Comparison of ENCODE assay signal across 1 cellular context in the genomic region with DNA sequence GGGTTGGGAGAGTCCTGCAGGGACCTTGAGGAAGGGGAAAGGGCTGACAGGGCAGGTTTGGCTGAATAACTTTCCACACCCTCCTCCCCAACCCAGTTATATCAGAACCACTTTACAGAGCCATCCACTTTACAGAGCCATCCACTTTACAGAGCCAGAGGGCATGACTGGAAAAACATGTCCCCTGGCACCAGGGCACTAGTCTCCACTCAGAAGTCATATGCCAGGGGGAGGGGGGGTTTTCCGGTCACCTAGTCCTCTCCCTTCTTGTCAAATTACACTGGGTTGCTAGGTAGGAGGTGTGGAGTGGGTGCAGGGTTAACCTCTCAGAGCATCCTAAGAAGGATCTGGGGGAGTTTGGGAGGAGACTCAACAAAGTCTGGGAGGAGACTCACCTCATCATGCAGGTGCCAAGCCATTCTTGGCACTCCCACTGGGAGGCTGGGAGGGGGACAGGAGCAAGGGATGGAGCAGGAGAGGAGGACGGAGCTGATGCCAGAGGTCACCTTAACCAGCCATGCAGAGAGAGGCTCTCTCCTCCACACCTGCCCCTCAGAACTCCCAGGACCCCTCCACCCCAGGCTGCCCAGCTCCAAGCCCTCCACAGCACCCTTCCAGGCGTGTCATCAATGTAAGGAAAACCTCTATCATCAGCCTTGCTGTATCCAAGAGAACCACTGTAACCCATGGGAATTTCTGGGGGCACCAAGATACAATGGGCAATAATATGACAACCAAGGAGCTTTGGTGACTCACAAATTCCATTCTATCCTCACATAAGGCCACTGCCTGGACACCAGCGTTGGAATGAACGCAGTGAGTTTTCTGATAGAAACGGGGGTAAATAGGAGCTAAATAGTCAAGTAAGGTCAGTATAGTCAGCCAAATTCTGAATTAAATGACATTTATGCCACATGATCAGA.
TF ChIP-seq lines count a peak whose summit lies in the region.

No MANE protein-coding gene starts in this region.

TF ChIP-seq in GM23338, 12 proteins besides CTCF, POLR2A, EP300 and RAD21 (continued from another document):
- TF ChIP-seq, protein P1, sequence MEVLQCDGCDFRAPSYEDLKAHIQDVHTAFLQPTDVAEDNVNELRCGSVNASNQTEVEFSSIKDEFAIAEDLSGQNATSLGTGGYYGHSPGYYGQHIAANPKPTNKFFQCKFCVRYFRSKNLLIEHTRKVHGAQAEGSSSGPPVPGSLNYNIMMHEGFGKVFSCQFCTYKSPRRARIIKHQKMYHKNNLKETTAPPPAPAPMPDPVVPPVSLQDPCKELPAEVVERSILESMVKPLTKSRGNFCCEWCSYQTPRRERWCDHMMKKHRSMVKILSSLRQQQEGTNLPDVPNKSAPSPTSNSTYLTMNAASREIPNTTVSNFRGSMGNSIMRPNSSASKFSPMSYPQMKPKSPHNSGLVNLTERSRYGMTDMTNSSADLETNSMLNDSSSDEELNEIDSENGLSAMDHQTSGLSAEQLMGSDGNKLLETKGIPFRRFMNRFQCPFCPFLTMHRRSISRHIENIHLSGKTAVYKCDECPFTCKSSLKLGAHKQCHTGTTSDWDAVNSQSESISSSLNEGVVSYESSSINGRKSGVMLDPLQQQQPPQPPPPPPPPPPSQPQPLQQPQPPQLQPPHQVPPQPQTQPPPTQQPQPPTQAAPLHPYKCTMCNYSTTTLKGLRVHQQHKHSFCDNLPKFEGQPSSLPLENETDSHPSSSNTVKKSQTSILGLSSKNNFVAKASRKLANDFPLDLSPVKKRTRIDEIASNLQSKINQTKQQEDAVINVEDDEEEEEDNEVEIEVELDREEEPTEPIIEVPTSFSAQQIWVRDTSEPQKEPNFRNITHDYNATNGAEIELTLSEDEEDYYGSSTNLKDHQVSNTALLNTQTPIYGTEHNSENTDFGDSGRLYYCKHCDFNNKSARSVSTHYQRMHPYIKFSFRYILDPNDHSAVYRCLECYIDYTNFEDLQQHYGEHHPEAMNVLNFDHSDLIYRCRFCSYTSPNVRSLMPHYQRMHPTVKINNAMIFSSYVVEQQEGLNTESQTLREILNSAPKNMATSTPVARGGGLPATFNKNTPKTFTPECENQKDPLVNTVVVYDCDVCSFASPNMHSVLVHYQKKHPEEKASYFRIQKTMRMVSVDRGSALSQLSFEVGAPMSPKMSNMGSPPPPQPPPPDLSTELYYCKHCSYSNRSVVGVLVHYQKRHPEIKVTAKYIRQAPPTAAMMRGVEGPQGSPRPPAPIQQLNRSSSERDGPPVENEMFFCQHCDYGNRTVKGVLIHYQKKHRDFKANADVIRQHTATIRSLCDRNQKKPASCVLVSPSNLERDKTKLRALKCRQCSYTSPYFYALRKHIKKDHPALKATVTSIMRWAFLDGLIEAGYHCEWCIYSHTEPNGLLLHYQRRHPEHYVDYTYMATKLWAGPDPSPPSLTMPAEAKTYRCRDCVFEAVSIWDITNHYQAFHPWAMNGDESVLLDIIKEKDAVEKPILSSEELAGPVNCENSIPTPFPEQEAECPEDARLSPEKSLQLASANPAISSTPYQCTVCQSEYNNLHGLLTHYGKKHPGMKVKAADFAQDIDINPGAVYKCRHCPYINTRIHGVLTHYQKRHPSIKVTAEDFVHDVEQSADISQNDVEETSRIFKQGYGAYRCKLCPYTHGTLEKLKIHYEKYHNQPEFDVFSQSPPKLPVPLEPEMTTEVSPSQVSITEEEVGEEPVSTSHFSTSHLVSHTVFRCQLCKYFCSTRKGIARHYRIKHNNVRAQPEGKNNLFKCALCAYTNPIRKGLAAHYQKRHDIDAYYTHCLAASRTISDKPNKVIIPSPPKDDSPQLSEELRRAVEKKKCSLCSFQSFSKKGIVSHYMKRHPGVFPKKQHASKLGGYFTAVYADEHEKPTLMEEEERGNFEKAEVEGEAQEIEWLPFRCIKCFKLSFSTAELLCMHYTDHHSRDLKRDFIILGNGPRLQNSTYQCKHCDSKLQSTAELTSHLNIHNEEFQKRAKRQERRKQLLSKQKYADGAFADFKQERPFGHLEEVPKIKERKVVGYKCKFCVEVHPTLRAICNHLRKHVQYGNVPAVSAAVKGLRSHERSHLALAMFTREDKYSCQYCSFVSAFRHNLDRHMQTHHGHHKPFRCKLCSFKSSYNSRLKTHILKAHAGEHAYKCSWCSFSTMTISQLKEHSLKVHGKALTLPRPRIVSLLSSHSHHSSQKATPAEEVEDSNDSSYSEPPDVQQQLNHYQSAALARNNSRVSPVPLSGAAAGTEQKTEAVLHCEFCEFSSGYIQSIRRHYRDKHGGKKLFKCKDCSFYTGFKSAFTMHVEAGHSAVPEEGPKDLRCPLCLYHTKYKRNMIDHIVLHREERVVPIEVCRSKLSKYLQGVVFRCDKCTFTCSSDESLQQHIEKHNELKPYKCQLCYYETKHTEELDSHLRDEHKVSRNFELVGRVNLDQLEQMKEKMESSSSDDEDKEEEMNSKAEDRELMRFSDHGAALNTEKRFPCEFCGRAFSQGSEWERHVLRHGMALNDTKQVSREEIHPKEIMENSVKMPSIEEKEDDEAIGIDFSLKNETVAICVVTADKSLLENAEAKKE (CRISPR knock-in tag; IDR thresholded peaks at IDR 0.05): no peak
- TF ChIP-seq, protein P2, sequence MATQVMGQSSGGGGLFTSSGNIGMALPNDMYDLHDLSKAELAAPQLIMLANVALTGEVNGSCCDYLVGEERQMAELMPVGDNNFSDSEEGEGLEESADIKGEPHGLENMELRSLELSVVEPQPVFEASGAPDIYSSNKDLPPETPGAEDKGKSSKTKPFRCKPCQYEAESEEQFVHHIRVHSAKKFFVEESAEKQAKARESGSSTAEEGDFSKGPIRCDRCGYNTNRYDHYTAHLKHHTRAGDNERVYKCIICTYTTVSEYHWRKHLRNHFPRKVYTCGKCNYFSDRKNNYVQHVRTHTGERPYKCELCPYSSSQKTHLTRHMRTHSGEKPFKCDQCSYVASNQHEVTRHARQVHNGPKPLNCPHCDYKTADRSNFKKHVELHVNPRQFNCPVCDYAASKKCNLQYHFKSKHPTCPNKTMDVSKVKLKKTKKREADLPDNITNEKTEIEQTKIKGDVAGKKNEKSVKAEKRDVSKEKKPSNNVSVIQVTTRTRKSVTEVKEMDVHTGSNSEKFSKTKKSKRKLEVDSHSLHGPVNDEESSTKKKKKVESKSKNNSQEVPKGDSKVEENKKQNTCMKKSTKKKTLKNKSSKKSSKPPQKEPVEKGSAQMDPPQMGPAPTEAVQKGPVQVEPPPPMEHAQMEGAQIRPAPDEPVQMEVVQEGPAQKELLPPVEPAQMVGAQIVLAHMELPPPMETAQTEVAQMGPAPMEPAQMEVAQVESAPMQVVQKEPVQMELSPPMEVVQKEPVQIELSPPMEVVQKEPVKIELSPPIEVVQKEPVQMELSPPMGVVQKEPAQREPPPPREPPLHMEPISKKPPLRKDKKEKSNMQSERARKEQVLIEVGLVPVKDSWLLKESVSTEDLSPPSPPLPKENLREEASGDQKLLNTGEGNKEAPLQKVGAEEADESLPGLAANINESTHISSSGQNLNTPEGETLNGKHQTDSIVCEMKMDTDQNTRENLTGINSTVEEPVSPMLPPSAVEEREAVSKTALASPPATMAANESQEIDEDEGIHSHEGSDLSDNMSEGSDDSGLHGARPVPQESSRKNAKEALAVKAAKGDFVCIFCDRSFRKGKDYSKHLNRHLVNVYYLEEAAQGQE (IDR thresholded peaks at IDR 0.05; ENCODE audit: unreplicated experiment): no peak
- TF ChIP-seq EZH2 (IDR thresholded peaks at IDR 0.05; ENCODE audit: low read depth, unreplicated experiment) (no peak), CREB1 (CRISPR knock-in tag; IDR thresholded peaks at IDR 0.05; ENCODE audit: low read depth) (no peak), ZNF331 (CRISPR knock-in tag; IDR thresholded peaks at IDR 0.05; ENCODE audit: low read depth) (no peak), EZH2phosphoT487 (IDR thresholded peaks at IDR 0.05; ENCODE audit: unreplicated experiment) (no peak), ZNF114 (CRISPR knock-in tag; IDR thresholded peaks at IDR 0.05) (no peak), STAT1 (IDR thresholded peaks at IDR 0.05; ENCODE audit: unreplicated experiment) (no peak), NANOG (IDR thresholded peaks at IDR 0.05; ENCODE audit: borderline replicate concordance) (no peak), POLR2AphosphoS5 (IDR thresholded peaks at IDR 0.05; ENCODE audit: low read depth) (no peak)
- TF ChIP-seq, protein P3, sequence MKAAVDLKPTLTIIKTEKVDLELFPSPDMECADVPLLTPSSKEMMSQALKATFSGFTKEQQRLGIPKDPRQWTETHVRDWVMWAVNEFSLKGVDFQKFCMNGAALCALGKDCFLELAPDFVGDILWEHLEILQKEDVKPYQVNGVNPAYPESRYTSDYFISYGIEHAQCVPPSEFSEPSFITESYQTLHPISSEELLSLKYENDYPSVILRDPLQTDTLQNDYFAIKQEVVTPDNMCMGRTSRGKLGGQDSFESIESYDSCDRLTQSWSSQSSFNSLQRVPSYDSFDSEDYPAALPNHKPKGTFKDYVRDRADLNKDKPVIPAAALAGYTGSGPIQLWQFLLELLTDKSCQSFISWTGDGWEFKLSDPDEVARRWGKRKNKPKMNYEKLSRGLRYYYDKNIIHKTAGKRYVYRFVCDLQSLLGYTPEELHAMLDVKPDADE (IDR thresholded peaks at IDR 0.05): no peak
TF ChIP-seq in GM23338: peak in this region for 0.
